In the genomic region with DNA sequence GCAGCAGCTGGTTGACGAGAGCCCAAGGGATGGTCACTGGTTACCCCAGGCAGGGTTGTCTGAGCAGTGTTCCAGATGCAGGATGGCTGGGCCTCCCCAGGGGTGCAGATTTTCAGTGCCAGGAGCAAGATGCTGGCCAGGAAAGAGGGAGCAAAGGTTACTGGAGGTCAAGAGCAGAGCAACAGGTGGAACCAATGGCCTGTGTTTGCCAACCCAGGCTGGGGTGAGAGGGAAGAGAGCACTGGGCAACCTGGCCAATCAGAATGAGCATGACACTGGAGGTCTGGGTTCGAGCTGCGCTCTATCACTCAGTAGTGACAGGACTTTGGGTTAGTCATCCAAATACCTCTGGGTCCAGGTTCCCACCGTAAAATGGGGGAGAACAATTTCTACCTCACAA, we compare ENCODE assay signal across 20 cellular contexts.
DNase-seq lines count a peak whose midpoint lies in the region; ATAC-seq and TF ChIP-seq lines count a peak whose summit lies in the region.
"Had no signal": no experiment of that assay in that cellular context is flagged by ENCODE, and none has a peak within 500 bp of the region (broad histone marks: within the 10 kb centered on the region; RNA-seq: fewer than 3 reads in every experiment).

No MANE protein-coding gene starts in this region.

- peaks cover 62% of the 10 kb centered on the region for H3K27me3 ChIP-seq in endodermal cell (ENCODE audit: control insufficient read depth, insufficient read depth, low read length, poor library complexity, severe bottlenecking)
- H3K27me3 ChIP-seq: BLaER1 had no signal

- H3K36me3 Mint-ChIP-seq in natural killer cell treated with Interleukin-12 subunit alpha and Interleukin-12 subunit beta and Interleukin-15 and Interleukin-18, amount 100 ng/mL, for 72 hours, result peaks cover 5% of the 10 kb centered on the region
- H3K36me3 Mint-ChIP-seq in natural killer cell, result no peaks in the 10 kb centered on the region
- H3K36me3 Mint-ChIP-seq in endodermal cell (ENCODE audit: low read depth), result peaks cover 3% of the 10 kb centered on the region
- H3K36me3 Mint-ChIP-seq in stimulated activated memory B cell treated with anti-CD40 and anti-IgM and Interleukin-4, amounts not matched to agents 10 μg/mL and 1 μg/mL and 100 μg/mL, for 72 hours, result peaks cover 6% of the 10 kb centered on the region
- H3K36me3 Mint-ChIP-seq: CD4-positive, CD25-positive, alpha-beta regulatory T cell; CD8-positive, alpha-beta T cell had no signal

- no peak overlapping the region for H3K9ac ChIP-seq in endodermal cell (ENCODE audit: extremely low read depth, low read length, poor library complexity, severe bottlenecking)
- H3K9ac ChIP-seq: BLaER1 had no signal

- DNase-seq in natural killer cell treated with Interleukin-12 subunit alpha and Interleukin-12 subunit beta and Interleukin-15 and Interleukin-18, amount 100 ng/mL, for 72 hours (ENCODE audit: low spot score), result peak; percentile 26
- no peak for DNase-seq in natural killer cell
- peak; percentile 9 for DNase-seq in endodermal cell
- no peak for DNase-seq in middle frontal gyrus (ENCODE audit: extremely low spot score, low spot score)
- no peak for DNase-seq in Right ventricle myocardium superior
- DNase-seq: Caco-2; CD4-positive, CD25-positive, alpha-beta regulatory T cell; CD8-positive, alpha-beta T cell; DMS79; EL; GDM1; H9; HFFc6 had no signal

- H3K4me1 Mint-ChIP-seq in natural killer cell treated with Interleukin-12 subunit alpha and Interleukin-12 subunit beta and Interleukin-15 and Interleukin-18, amount 100 ng/mL, for 72 hours (ENCODE audit: low read depth in 2 of 2), result no peaks in the 10 kb centered on the region
- H3K4me1 Mint-ChIP-seq in natural killer cell (no peaks in the 10 kb centered on the region), endodermal cell (peaks cover 12% of the 10 kb centered on the region)
- peaks cover 14% of the 10 kb centered on the region for H3K4me1 Mint-ChIP-seq in stimulated activated memory B cell treated with anti-CD40 and anti-IgM and Interleukin-4, amounts not matched to agents 10 μg/mL and 1 μg/mL and 100 μg/mL, for 72 hours

- intact Hi-C loops in natural killer cell (cut with micrococcal nuclease), result no loop called here
- intact Hi-C loops in Right ventricle myocardium superior (cut with DNase I), result no loop called here

- H3K27me3 Mint-ChIP-seq in natural killer cell treated with Interleukin-12 subunit alpha and Interleukin-12 subunit beta and Interleukin-15 and Interleukin-18, amount 100 ng/mL, for 72 hours, result peaks cover 23 to 34% of the 10 kb centered on the region in 2 donors
- peaks cover 30 to 49% of the 10 kb centered on the region in 2 donors for H3K27me3 Mint-ChIP-seq in natural killer cell (ENCODE audit: low read depth in 2 of 2)
- peaks cover 66% of the 10 kb centered on the region for H3K27me3 Mint-ChIP-seq in endodermal cell (ENCODE audit: insufficient read depth)
- H3K27me3 Mint-ChIP-seq in stimulated activated memory B cell treated with anti-CD40 and anti-IgM and Interleukin-4, amounts not matched to agents 10 μg/mL and 1 μg/mL and 100 μg/mL, for 72 hours, result no peaks in the 10 kb centered on the region
- H3K27me3 Mint-ChIP-seq: CD4-positive, CD25-positive, alpha-beta regulatory T cell had no signal

- WGBS in endodermal cell (ENCODE audit: insufficient coverage in 1 of 2, insufficient read length in 1 of 2), 2 experiments, result 91 to 100% methylated on average over 4 of the region's 4 CpGs

- no peaks in the 10 kb centered on the region for H3K4me1 ChIP-seq in endodermal cell (ENCODE audit: control insufficient read depth, insufficient read depth, low read length)

- no peak for ATAC-seq in natural killer cell treated with Interleukin-12 subunit alpha and Interleukin-12 subunit beta and Interleukin-15 and Interleukin-18, amount 100 ng/mL, for 72 hours
- ATAC-seq in natural killer cell, result no peak
- no peak for ATAC-seq in stimulated activated memory B cell treated with anti-CD40 and anti-IgM and Interleukin-4, amounts not matched to agents 10 μg/mL and 1 μg/mL and 100 μg/mL, for 72 hours
- ATAC-seq in Right ventricle myocardium superior (ENCODE audit: poor library complexity), result no peak
- no peak for ATAC-seq in HG03175 (IDR thresholded peaks at IDR 0.05; ENCODE audit: unreplicated experiment)
- ATAC-seq: CD8-positive, alpha-beta T cell; GM12878; GM23338; HCT116 had no signal

- H3K4me3 ChIP-seq in endodermal cell (ENCODE audit: low read length), result no peak overlapping the region
- H3K4me3 ChIP-seq: BLaER1, GM12878, GM23338 had no signal

- TF ChIP-seq CTCF in natural killer cell (IDR thresholded peaks at IDR 0.05) (no peak), endodermal cell (conservative IDR thresholded peaks at IDR 0.05) (no peak)

- H3K9me3 Mint-ChIP-seq in natural killer cell treated with Interleukin-12 subunit alpha and Interleukin-12 subunit beta and Interleukin-15 and Interleukin-18, amount 100 ng/mL, for 72 hours, result no peaks in the 10 kb centered on the region
- H3K9me3 Mint-ChIP-seq in natural killer cell, result peaks cover 2 to 3% of the 10 kb centered on the region in 2 donors
- H3K9me3 Mint-ChIP-seq in endodermal cell, result peaks cover 9% of the 10 kb centered on the region
- peaks cover 4% of the 10 kb centered on the region for H3K9me3 Mint-ChIP-seq in stimulated activated memory B cell treated with anti-CD40 and anti-IgM and Interleukin-4, amounts not matched to agents 10 μg/mL and 1 μg/mL and 100 μg/mL, for 72 hours

- H3K27ac ChIP-seq in endodermal cell (ENCODE audit: low read depth, low read length), result no peak overlapping the region
- H3K27ac ChIP-seq: BLaER1, C4-2B had no signal

- no peak overlapping the region for H3K27ac Mint-ChIP-seq in natural killer cell treated with Interleukin-12 subunit alpha and Interleukin-12 subunit beta and Interleukin-15 and Interleukin-18, amount 100 ng/mL, for 72 hours
- H3K27ac Mint-ChIP-seq in natural killer cell (no peak overlapping the region), endodermal cell (no peak overlapping the region)
- H3K27ac Mint-ChIP-seq in stimulated activated memory B cell treated with anti-CD40 and anti-IgM and Interleukin-4, amounts not matched to agents 10 μg/mL and 1 μg/mL and 100 μg/mL, for 72 hours, result peak overlapping the region; percentile 17
- H3K27ac Mint-ChIP-seq: CD4-positive, CD25-positive, alpha-beta regulatory T cell; CD8-positive, alpha-beta T cell; GM23338; HFFc6 had no signal

- H3K36me3 ChIP-seq in endodermal cell (ENCODE audit: control insufficient read depth, insufficient read depth, low read length), result no peaks in the 10 kb centered on the region
- H3K36me3 ChIP-seq: BLaER1 had no signal

- H3K4me3 Mint-ChIP-seq in natural killer cell treated with Interleukin-12 subunit alpha and Interleukin-12 subunit beta and Interleukin-15 and Interleukin-18, amount 100 ng/mL, for 72 hours, result no peak overlapping the region
- H3K4me3 Mint-ChIP-seq in natural killer cell, result no peak overlapping the region
- H3K4me3 Mint-ChIP-seq in endodermal cell, result no peak overlapping the region
- no peak overlapping the region for H3K4me3 Mint-ChIP-seq in stimulated activated memory B cell treated with anti-CD40 and anti-IgM and Interleukin-4, amounts not matched to agents 10 μg/mL and 1 μg/mL and 100 μg/mL, for 72 hours
- H3K4me3 Mint-ChIP-seq: CD4-positive, CD25-positive, alpha-beta regulatory T cell; CD8-positive, alpha-beta T cell; GM23338; H9; HFFc6 had no signal

- H3K9me3 ChIP-seq in endodermal cell (ENCODE audit: control insufficient read depth, low read length), result peaks cover 10% of the 10 kb centered on the region
- H3K9me3 ChIP-seq: BLaER1 had no signal

Comparison
In these comparisons a context has a peak if more than half of its experiments do, and no peak if none do; other contexts are left out.
1. DNase-seq: peak in natural killer cell treated with Interleukin-12 subunit alpha and Interleukin-12 subunit beta and Interleukin-15 and Interleukin-18, amount 100 ng/mL, for 72 hours (single experiment) and endodermal cell (single experiment); none in natural killer cell (single experiment), middle frontal gyrus (single experiment) and Right ventricle myocardium superior (single experiment).